8 cellular contexts compared by ENCODE assay signal in the genomic region with DNA sequence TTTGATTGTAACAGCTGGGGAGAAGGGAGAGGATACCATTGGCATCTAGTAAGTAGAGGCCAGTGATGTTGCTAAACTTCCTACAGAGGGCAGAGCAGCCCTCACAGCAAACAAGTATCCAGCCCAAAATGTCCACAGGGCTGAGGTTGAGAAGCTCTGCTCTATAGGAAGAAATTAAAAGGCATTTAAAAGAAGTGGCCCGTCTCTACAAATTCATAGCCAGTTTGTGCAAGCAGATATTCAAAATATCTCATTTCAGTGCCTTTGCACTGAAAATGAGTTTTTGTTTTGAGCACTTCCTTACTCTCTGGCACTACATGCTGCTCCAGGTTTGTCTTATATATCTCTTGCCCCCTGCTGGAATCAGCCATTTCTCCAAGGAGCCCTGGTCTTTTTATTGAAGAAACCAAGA.
DNase-seq lines count a peak whose midpoint lies in the region; ATAC-seq and TF ChIP-seq lines count a peak whose summit lies in the region.

No MANE protein-coding gene starts in this region.

- peak; percentile 45 for ATAC-seq in HG02678 (IDR thresholded peaks at IDR 0.05; ENCODE audit: unreplicated experiment)
- no peak for ATAC-seq in HG02571 (IDR thresholded peaks at IDR 0.05; ENCODE audit: unreplicated experiment)
- no peak for ATAC-seq in GM19035 (IDR thresholded peaks at IDR 0.05; ENCODE audit: unreplicated experiment)

- H3K27ac Mint-ChIP-seq in Calu3 (ENCODE audit: unreplicated experiment): no peak overlapping the region

- DNase-seq in Calu3 (peak; percentile 37), OCI-M1 (lab: John Stamatoyannopoulos, UW) (peak; percentile 37), fibroblast of mammary gland (ENCODE audit: low read depth) (peak; percentile 56), pons (ENCODE audit: low spot score) (peak; percentile 50)
- no peak for DNase-seq in activated CD4-positive, alpha-beta T cell treated with anti-CD3 and anti-CD28 coated beads for 4 hours

- no peaks in the 10 kb centered on the region for H3K4me1 Mint-ChIP-seq in Calu3 (ENCODE audit: low read depth, unreplicated experiment)

- no peaks in the 10 kb centered on the region for H3K9me3 Mint-ChIP-seq in Calu3 (ENCODE audit: low read depth, unreplicated experiment)

- H3K4me3 ChIP-seq in fibroblast of mammary gland (ENCODE audit: control insufficient read depth, low read depth, low read length): no peak overlapping the region

- H3K4me3 Mint-ChIP-seq in Calu3 (ENCODE audit: low read depth, unreplicated experiment): no peak overlapping the region

- CTCF ChIA-PET in Calu3 (lab: Charles Lee): interaction anchor here (0.6 to 1.4 kb wide), 4 partner anchors 174 to 494 kb away, joined by 3 to 4 read pairs (median 4); no protein-coding TSS in a partner anchor

- H3K27me3 Mint-ChIP-seq in Calu3 (ENCODE audit: unreplicated experiment): no peaks in the 10 kb centered on the region

- no peaks in the 10 kb centered on the region for H3K36me3 Mint-ChIP-seq in Calu3 (ENCODE audit: insufficient read depth, unreplicated experiment)

- TF ChIP-seq CTCF in Calu3 (IDR thresholded peaks at IDR 0.05; ENCODE audit: unreplicated experiment) (peak; percentile 59), fibroblast of mammary gland (conservative IDR thresholded peaks at IDR 0.05; ENCODE audit: control insufficient read depth, insufficient read depth, low read depth, low read length) (peak; percentile 53)

- no TSS peak for BruUV-seq in Calu3 (replicated peaks; lab: Mats Ljungman, UMichigan)

- intact Hi-C loops in Calu3 (cut with micrococcal nuclease; ENCODE audit: unreplicated experiment): loop anchor here (1.0 to 2.0 kb wide), 2 partner anchors 125 to 216 kb away; no protein-coding TSS in a partner anchor

Comparison
In these comparisons a context has a peak if more than half of its experiments do, and no peak if none do; other contexts are left out.
1. DNase-seq: peak in Calu3 (single experiment), OCI-M1 (single experiment), fibroblast of mammary gland (single experiment) and pons (single experiment); none in activated CD4-positive, alpha-beta T cell treated with anti-CD3 and anti-CD28 coated beads for 4 hours (0 of 2).